ENCODE assay signal across 10 cellular contexts in genomic region chr20:62496525-62497218, GRCh38. TPM values are rescaled to one million over a fixed set of nuclear protein-coding genes. Genes with fewer than 3 reads are reported as not detected.
DNase-seq lines count a peak whose midpoint lies in the region; ATAC-seq and TF ChIP-seq lines count a peak whose summit lies in the region.
"Had no signal": no experiment of that assay in that cellular context is flagged by ENCODE, and none has a peak within 500 bp of the region (broad histone marks: within the 10 kb centered on the region; RNA-seq: fewer than 3 reads in every experiment).

No MANE protein-coding gene starts in this region.

- CTCF ChIA-PET in AG04450 (lab: Charles Lee) (interaction anchor here (0.5 to 1.0 kb wide), 2 partner anchors 12 to 113 kb away, joined by 4 read pairs; no protein-coding TSS in a partner anchor), activated B cell treated with CpG ODN at 0.5 μM for 24 hours (lab: Charles Lee) (interaction anchor here (0.7 kb wide), 1 partner anchor 117 kb away, joined by 3 read pairs; no protein-coding TSS in a partner anchor)

- ATAC-seq in activated B cell treated with CpG ODN at 0.5 μM for 24 hours (ENCODE audit: low read depth), result no peak
- ATAC-seq in left ventricle myocardium superior, result peak; percentile 36

- TF ChIP-seq EP300 in tibial nerve (IDR thresholded peaks at IDR 0.05), result no peak

- no peaks in the 10 kb centered on the region for H3K9me2 ChIP-seq in GM23248 (ENCODE audit: insufficient read depth)

- no peak for TF ChIP-seq POLR2A in tibial nerve (IDR thresholded peaks at IDR 0.05)

- peaks cover 4% of the 10 kb centered on the region for H3K27me3 Mint-ChIP-seq in activated B cell treated with CpG ODN at 0.5 μM for 24 hours

- H3K27ac ChIP-seq in AG04450 (ENCODE audit: low read depth, low read length) (no peak overlapping the region), GM23248 (no peak overlapping the region), tibial nerve (no peak overlapping the region)
- H3K27ac ChIP-seq: skin epidermis had no signal

- peaks cover 11% of the 10 kb centered on the region for H3K27me3 ChIP-seq in AG04450 (ENCODE audit: control insufficient read depth, insufficient read depth, low read length)
- H3K27me3 ChIP-seq in GM23248 (replicated peaks; ENCODE audit: insufficient read depth), result no peaks in the 10 kb centered on the region
- peaks cover 0 to 49% of the 10 kb centered on the region in 2 donors for H3K27me3 ChIP-seq in tibial nerve

- in situ Hi-C loops in GM23248 (cut with MboI), result no loop called here

- H3F3A ChIP-seq in GM23248 (ENCODE audit: insufficient read depth), result no peaks in the 10 kb centered on the region

- H3K4me3 Mint-ChIP-seq in activated B cell treated with CpG ODN at 0.5 μM for 24 hours, result no peak overlapping the region
- H3K4me3 Mint-ChIP-seq: activated naive CD8-positive, alpha-beta T cell had no signal

- peak overlapping the region; percentile 20 for H3K27ac Mint-ChIP-seq in activated B cell treated with CpG ODN at 0.5 μM for 24 hours
- H3K27ac Mint-ChIP-seq: activated naive CD8-positive, alpha-beta T cell had no signal

- no peaks in the 10 kb centered on the region for H3K9me3 Mint-ChIP-seq in activated B cell treated with CpG ODN at 0.5 μM for 24 hours

- 22 to 28% methylated on average over 24 to 29 of the region's 37 CpGs for WGBS in GM23248 (ENCODE audit: low coverage in 1 of 2, low lambda C conversion rate in 2 of 2, missing lambda C conversion rate in 2 of 2), 2 experiments
- 9 to 10% methylated on average over 28 to 35 of the region's 37 CpGs for WGBS in tibial nerve, 2 donors

- H2AFZ ChIP-seq in GM23248, result no peak overlapping the region

- H3K9me3 ChIP-seq in AG04450 (ENCODE audit: control insufficient read depth, insufficient read depth, low read length) (no peaks in the 10 kb centered on the region; the same call in 1 of the 2 replicates), GM23248 (ENCODE audit: low read depth) (no peaks in the 10 kb centered on the region), tibial nerve (no peaks in the 10 kb centered on the region)

- no peak overlapping the region for H3K4me2 ChIP-seq in GM23248 (ENCODE audit: unreplicated experiment)

- H3K36me3 ChIP-seq in GM23248 (ENCODE audit: low read depth) (no peaks in the 10 kb centered on the region), tibial nerve (no peaks in the 10 kb centered on the region)

- H4K20me1 ChIP-seq in GM23248 (ENCODE audit: insufficient read depth), result no peaks in the 10 kb centered on the region

- H3K9ac ChIP-seq in GM23248, result no peak overlapping the region

- H3K4me3 ChIP-seq in AG04450 (ENCODE audit: low read depth, low read length), result no peak overlapping the region
- no peak overlapping the region for H3K4me3 ChIP-seq in GM23248
- H3K4me3 ChIP-seq in tibial nerve, result no peak overlapping the region
- H3K4me3 ChIP-seq: skin epidermis had no signal

- TF ChIP-seq CTCF in AG04450 (IDR thresholded peaks at IDR 0.05; ENCODE audit: low read depth, low read length) (peak; percentile 43), activated B cell treated with CpG ODN at 0.5 μM for 24 hours (IDR thresholded peaks at IDR 0.05) (no peak), tibial nerve (IDR thresholded peaks at IDR 0.05) (peak; percentile 20 to 37 (median 34))

- POLR2A ChIA-PET in AG04450 (lab: Yijun Ruan, JAX) (no interaction called here), activated B cell treated with CpG ODN at 0.5 μM for 24 hours (lab: Charles Lee) (no interaction called here)

- H3K36me3 Mint-ChIP-seq in activated B cell treated with CpG ODN at 0.5 μM for 24 hours (ENCODE audit: low read depth), result no peaks in the 10 kb centered on the region
- H3K36me3 Mint-ChIP-seq: activated naive CD8-positive, alpha-beta T cell had no signal

- H3K79me2 ChIP-seq in GM23248 (ENCODE audit: insufficient read depth), result no peaks in the 10 kb centered on the region

- DNase-seq in AG04450 (ENCODE audit: low read depth, low spot score), result no peak
- DNase-seq in GM23248, result peak; percentile 18
- no peak for DNase-seq in activated B cell treated with CpG ODN at 0.5 μM for 24 hours
- DNase-seq in left ventricle myocardium superior, result peak; percentile 64
- no peak for DNase-seq in tibial nerve (ENCODE audit: low spot score in 2 of 2)
- no peak for DNase-seq in NCI-H1048 (lab: John Stamatoyannopoulos, UW)
- DNase-seq in cerebellar nuclear complex (lab: John Stamatoyannopoulos, UW), result no peak
- no peak for DNase-seq in OCI-M2 (lab: John Stamatoyannopoulos, UW; ENCODE audit: unreplicated experiment)

- peaks cover 39% of the 10 kb centered on the region for H3K4me1 Mint-ChIP-seq in activated B cell treated with CpG ODN at 0.5 μM for 24 hours

- intact Hi-C loops in activated B cell treated with CpG ODN at 0.5 μM for 24 hours (cut with micrococcal nuclease), result loop anchor here (1.0 kb wide), 1 partner anchor 194 kb away; the partner anchor contains the start of gene ADRM1
- intact Hi-C loops in left ventricle myocardium superior (cut with micrococcal nuclease), result no loop called here

- H3K4me1 ChIP-seq in GM23248 (ENCODE audit: insufficient read depth) (no peaks in the 10 kb centered on the region), tibial nerve (peaks cover 0 to 33% (median 6%) of the 10 kb centered on the region in 4 donors)

RNA-seq across cellular contexts. Expression of gene GATA5, which starts 20.9 kb away (rescaled TPM):
- not detected in 2 replicates for polyA plus RNA-seq in AG04450 (2011; rRNA removed)
- polyA minus RNA-seq in AG04450 (2011; rRNA and poly(A)+ RNA removed), result not detected in 2 replicates
- total RNA-seq in GM23248 (2014; rRNA removed; shearing (Covaris generic)), result not detected in 2 replicates
- not detected in 2 replicates for polyA plus RNA-seq in GM23248 (2016; fragmentation: Nextera tagmentation; extraction: Ambion mirVana)
- total RNA-seq in activated B cell treated with CpG ODN at 0.5 μM for 24 hours, result not detected in 2 replicates
- total RNA-seq in left ventricle myocardium superior, result 18.1 TPM
- under 1 TPM in 1 of 4 donors, not detected in 3; 0.20 TPM for total RNA-seq in tibial nerve

Comparison
In these comparisons a context has a peak if more than half of its experiments do, and no peak if none do; other contexts are left out.
1. DNase-seq: peak in GM23248 (single experiment) and left ventricle myocardium superior (single experiment); none in AG04450 (single experiment), activated B cell treated with CpG ODN at 0.5 μM for 24 hours (single experiment), tibial nerve (0 of 2), NCI-H1048 (single experiment), cerebellar nuclear complex (0 of 2) and OCI-M2 (single experiment).
2. RNA of gene GATA5, which starts 20.9 kb away (total RNA-seq): 18.1 TPM in left ventricle myocardium superior (single experiment); not detected in GM23248, not detected in activated B cell treated with CpG ODN at 0.5 μM for 24 hours and 0.20 TPM in tibial nerve; every median in the first group is over 10 times any median in the second.